8 cellular contexts compared by ENCODE assay signal in the genomic region with DNA sequence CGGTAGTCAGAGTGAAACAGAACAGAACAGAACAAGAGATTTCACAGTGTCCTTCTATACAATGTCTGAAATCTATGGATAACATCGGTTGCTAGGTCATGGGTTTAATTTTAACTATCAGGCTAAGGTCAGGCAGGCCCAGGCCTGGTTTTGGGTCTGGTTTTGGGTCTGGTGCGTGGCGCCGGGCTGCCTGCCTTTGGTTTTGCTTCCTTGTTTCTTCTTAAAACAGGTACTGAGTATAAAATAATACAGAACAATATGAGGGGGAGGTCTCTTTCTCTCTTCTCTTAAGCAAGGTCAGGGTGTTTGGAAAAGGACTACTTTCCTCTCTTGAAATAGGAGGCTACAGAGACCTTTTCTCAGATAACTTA. TPM values are rescaled to one million over a fixed set of nuclear protein-coding genes. Genes with fewer than 3 reads are reported as not detected.
DNase-seq lines count a peak whose midpoint lies in the region; ATAC-seq, FAIRE-seq and TF ChIP-seq lines count a peak whose summit lies in the region.

No MANE protein-coding gene starts in this region.

- no peak for TF ChIP-seq CTCF in foreskin fibroblast (IDR thresholded peaks at IDR 0.05; ENCODE audit: low read depth, low read length)

- H3K27me3 ChIP-seq in SJSA1 (replicated peaks) (no peaks in the 10 kb centered on the region), small intestine (ENCODE audit: control insufficient read depth in 2 of 2, insufficient read depth in 2 of 2, low read length in 2 of 2) (no peaks in the 10 kb centered on the region)

- H3K36me3 ChIP-seq in SJSA1 (peaks cover 46% of the 10 kb centered on the region), small intestine (ENCODE audit: control insufficient read depth in 2 of 2, insufficient read depth in 2 of 2, low read length in 2 of 2) (peaks cover 0 to 7% of the 10 kb centered on the region in 2 donors)

- WGBS in small intestine, 3 donors, result 45 to 49% (median 46%) methylated on average over 5 of the region's 5 CpGs

- peak overlapping the region; percentile 89 for H3K4me3 ChIP-seq in SJSA1
- peak overlapping the region; percentile 82 to 91 for H3K4me3 ChIP-seq in foreskin fibroblast (ENCODE audit: low read depth in 1 of 2, low read length in 2 of 2)
- H3K4me3 ChIP-seq in small intestine (ENCODE audit: low read depth in 1 of 2, low read length in 2 of 2), result peak overlapping the region in 1 of 2 donors; percentile 97

- H3K27ac ChIP-seq in SJSA1 (peak overlapping the region; percentile 39), small intestine (ENCODE audit: low read depth in 1 of 2, low read length in 1 of 2) (peak overlapping the region; percentile 52 to 83)

- peak in 1 of 2 experiments; percentile 20 for DNase-seq in SJSA1 (ENCODE audit: low read depth in 1 of 2, low spot score in 2 of 2)
- no peak for DNase-seq in foreskin fibroblast
- no peak for DNase-seq in small intestine
- DNase-seq in NCI-H82 treated with DMSO at 0.1 percent for 48 hours (lab: John Stamatoyannopoulos, UW; ENCODE audit: unreplicated experiment), result no peak
- DNase-seq in AG08396 (ENCODE audit: low spot score), result no peak

- no peaks in the 10 kb centered on the region for H3K9me3 ChIP-seq in SJSA1 (replicated peaks)
- no peaks in the 10 kb centered on the region for H3K9me3 ChIP-seq in small intestine (ENCODE audit: control insufficient read depth, low read depth)

- peak; percentile 2 for ATAC-seq in GM19463 (IDR thresholded peaks at IDR 0.05; ENCODE audit: unreplicated experiment)
- no peak for ATAC-seq in GM18505 (IDR thresholded peaks at IDR 0.05; ENCODE audit: unreplicated experiment)
- no peak for ATAC-seq in HG03196 (IDR thresholded peaks at IDR 0.05; ENCODE audit: unreplicated experiment)

- H3K4me1 ChIP-seq in SJSA1 (replicated peaks) (peaks cover 20% of the 10 kb centered on the region), small intestine (ENCODE audit: control insufficient read depth in 2 of 2, insufficient read depth in 1 of 2, low read depth in 1 of 2, low read length in 1 of 2) (peaks cover 4 to 6% of the 10 kb centered on the region in 2 donors)

- no peak for FAIRE-seq in small intestine (lab: Jason Lieb, UNC)

- TF ChIP-seq POLR2A in GM18505 (IDR thresholded peaks at IDR 0.05; ENCODE audit: borderline replicate concordance, extremely low read depth, insufficient read depth, insufficient read length), result no peak

RNA-seq across cellular contexts. Expression of a gene that starts 1.4 kb away (rescaled TPM):
- 31.1 and 56.2 TPM in 2 replicates for total RNA-seq in SJSA1 (2014; rRNA removed; shearing (Covaris generic))
- polyA plus RNA-seq in small intestine, result 10 to 100 TPM in 2 of 3 donors, 1 to 10 TPM in 1; 5.4 to 16.8 (median 14.4) TPM

RNA-seq across cellular contexts. Expression of a gene that starts 16.2 kb away (rescaled TPM):
- 0.50 and 1.2 TPM in 2 replicates for total RNA-seq in SJSA1 (2014; rRNA removed; shearing (Covaris generic))
- polyA plus RNA-seq in small intestine, result 100 to 1,000 TPM in 2 of 3 donors, 10 to 100 TPM in 1; 64.5 to 434 (median 132) TPM
